Comparison of ENCODE assay signal across 12 cellular contexts in genomic region chr6:45827952-45828530, GRCh38.
"Had no signal": no experiment of that assay in that cellular context is flagged by ENCODE, and none has a peak within 500 bp of the region (broad histone marks: within the 10 kb centered on the region; RNA-seq: fewer than 3 reads in every experiment).

No MANE protein-coding gene starts in this region.

- H3K27ac ChIP-seq: ascending aorta, breast epithelium, left ventricle myocardium inferior, tibial nerve had no signal

- H3K9me3 ChIP-seq: ascending aorta, tibial nerve had no signal

- H3K36me3 ChIP-seq: ascending aorta, breast epithelium, left ventricle myocardium inferior, tibial nerve had no signal

- ATAC-seq: activated naive CD8-positive, alpha-beta T cell treated with anti-CD3 and anti-CD28 coated beads, Interleukin-2, amount 50 U/mL, for 24 hours; effector memory CD8-positive, alpha-beta T cell; stimulated activated effector memory CD8-positive, alpha-beta T cell treated with anti-CD3 and anti-CD28 coated beads, Interleukin-12 subunit alpha, Interleukin-12 subunit beta, amount 100 ng/mL, for 72 hours had no signal

- H3K4me3 ChIP-seq: ascending aorta, breast epithelium, left ventricle myocardium inferior, tibial nerve had no signal

- H3K27me3 ChIP-seq: ascending aorta, breast epithelium, tibial nerve had no signal

- DNase-seq: activated CD4-positive, alpha-beta T cell treated with anti-CD3 and anti-CD28 coated beads, Interleukin-2, amount 10 ng/mL, durations not matched to agents 24 days and 14 days; activated CD4-positive, CD25-positive, alpha-beta regulatory T cell; activated CD8-positive, alpha-beta memory T cell treated with anti-CD3 and anti-CD28 coated beads for 24 hours; activated naive CD4-positive, alpha-beta T cell treated with anti-CD3 and anti-CD28 coated beads for 36 hours; activated naive CD8-positive, alpha-beta T cell treated with anti-CD3 and anti-CD28 coated beads, Interleukin-2, amount 50 U/mL, for 24 hours; dermis blood vessel endothelial cell; effector memory CD8-positive, alpha-beta T cell; left ventricle myocardium inferior had no signal

- H3K4me1 ChIP-seq: ascending aorta, breast epithelium, tibial nerve had no signal
